8 cellular contexts compared by ENCODE assay signal in the genomic region with DNA sequence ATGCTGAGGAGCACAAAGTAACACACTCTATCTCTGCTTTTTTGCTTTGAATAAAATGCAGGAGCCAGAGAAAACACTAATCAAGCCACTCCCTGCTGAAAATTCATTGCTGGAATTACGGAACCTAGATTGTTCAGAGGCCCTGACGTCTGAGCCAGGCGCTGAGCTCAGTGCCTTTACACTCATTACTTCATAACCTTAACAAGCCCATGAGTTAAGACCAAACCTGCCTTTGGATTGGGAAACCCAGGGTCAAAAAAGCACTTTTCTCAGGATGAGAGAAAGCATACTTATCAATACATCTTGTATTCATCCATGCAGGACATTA. TPM values are rescaled to one million over a fixed set of nuclear protein-coding genes. Genes with fewer than 3 reads are reported as not detected.
DNase-seq lines count a peak whose midpoint lies in the region; ATAC-seq and TF ChIP-seq lines count a peak whose summit lies in the region.

No MANE protein-coding gene starts in this region.

- no peaks in the 10 kb centered on the region for H3K27me3 Mint-ChIP-seq in activated T-cell treated with anti-CD3 and anti-CD28 coated beads, Interleukin-2, amount 50 U/mL, for 72 hours (ENCODE audit: low read depth)
- H3K27me3 Mint-ChIP-seq in neural crest cell (ENCODE audit: low read depth): peaks cover 3% of the 10 kb centered on the region

- H3K36me3 Mint-ChIP-seq in activated T-cell treated with anti-CD3 and anti-CD28 coated beads, Interleukin-2, amount 50 U/mL, for 72 hours (ENCODE audit: insufficient read depth in 2 of 2): peaks cover 0 to 1% of the 10 kb centered on the region in 2 donors
- H3K36me3 Mint-ChIP-seq in neural crest cell (ENCODE audit: low read depth): no peaks in the 10 kb centered on the region

- in situ Hi-C loops in ACHN (cut with HindIII; ENCODE audit: low pct_ligation_motif_present, low pct_unique_long_range_greater_than_20kb, low sequenced_read_pairs): no loop called here

- H3K27ac ChIP-seq in SJSA1 (peak overlapping the region; percentile 87), esophagus muscularis mucosa (replicated peaks in 1 of 4) (peak overlapping the region; percentile 93 to 96 (median 93))

- peak overlapping the region; percentile 89 to 95 for H3K4me3 Mint-ChIP-seq in activated T-cell treated with anti-CD3 and anti-CD28 coated beads, Interleukin-2, amount 50 U/mL, for 72 hours
- H3K4me3 Mint-ChIP-seq in neural crest cell: peak overlapping the region; percentile 96

- no peak for TF ChIP-seq CTCF in esophagus muscularis mucosa (IDR thresholded peaks at IDR 0.05)
- TF ChIP-seq CTCF in neural crest cell (conservative IDR thresholded peaks at IDR 0.05): no peak

- H3K9me3 ChIP-seq in SJSA1 (replicated peaks) (no peaks in the 10 kb centered on the region), esophagus muscularis mucosa (no peaks in the 10 kb centered on the region)

- peaks cover 33% of the 10 kb centered on the region for H3K4me1 Mint-ChIP-seq in activated T-cell treated with anti-CD3 and anti-CD28 coated beads, Interleukin-2, amount 50 U/mL, for 72 hours (ENCODE audit: low read depth)
- peaks cover 27% of the 10 kb centered on the region for H3K4me1 Mint-ChIP-seq in neural crest cell

- intact Hi-C loops in esophagus muscularis mucosa (cut with DNase I): loop anchor here (5.0 kb wide), 1 partner anchor 85 kb away; a partner anchor contains a TSS

- no peak for TF ChIP-seq EP300 in esophagus muscularis mucosa (IDR thresholded peaks at IDR 0.05)

- no peak for TF ChIP-seq POLR2A in esophagus muscularis mucosa (IDR thresholded peaks at IDR 0.05; ENCODE audit: low read depth)

- H3K36me3 ChIP-seq in SJSA1 (no peaks in the 10 kb centered on the region; the same call in 1 of the 2 replicates), esophagus muscularis mucosa (no peaks in the 10 kb centered on the region)

- no peaks in the 10 kb centered on the region for H3K9me3 Mint-ChIP-seq in activated T-cell treated with anti-CD3 and anti-CD28 coated beads, Interleukin-2, amount 50 U/mL, for 72 hours
- H3K9me3 Mint-ChIP-seq in neural crest cell: no peaks in the 10 kb centered on the region

- H3K27me3 ChIP-seq in SJSA1 (replicated peaks) (no peaks in the 10 kb centered on the region), esophagus muscularis mucosa (no peaks in the 10 kb centered on the region)

- peak; percentile 26 to 28 for ATAC-seq in activated T-cell treated with anti-CD3 and anti-CD28 coated beads, Interleukin-2, amount 50 U/mL, for 72 hours (replicated peaks in 1 of 2)
- peak; percentile 17 for ATAC-seq in HG03025 (IDR thresholded peaks at IDR 0.05; ENCODE audit: low FRiP score, unreplicated experiment)

- peak overlapping the region; percentile 82 for H3K4me3 ChIP-seq in SJSA1
- peak overlapping the region; percentile 68 to 79 (median 72) for H3K4me3 ChIP-seq in esophagus muscularis mucosa

- WGBS in esophagus muscularis mucosa: 8% methylated on average over 3 of the region's 3 CpGs

- DNase-seq in activated T-cell treated with anti-CD3 and anti-CD28 coated beads, Interleukin-2, amount 50 U/mL, for 72 hours: no peak
- no peak for DNase-seq in activated T-cell treated with anti-CD3 and anti-CD28 coated beads, Interleukin-2, amount 50 U/mL, for 1 hour
- DNase-seq in SJSA1 (ENCODE audit: low read depth in 1 of 2, low spot score in 2 of 2) (no peak), esophagus muscularis mucosa (ENCODE audit: extremely low spot score) (no peak), neural crest cell (ENCODE audit: low read depth, low spot score) (peak; percentile 3), ACHN (no peak), midbrain (lab: John Stamatoyannopoulos, UW) (no peak)

- H3K4me1 ChIP-seq in SJSA1 (replicated peaks): peaks cover 23% of the 10 kb centered on the region
- peaks cover 15 to 46% (median 37%) of the 10 kb centered on the region in 4 donors for H3K4me1 ChIP-seq in esophagus muscularis mucosa

- H3K27ac Mint-ChIP-seq in activated T-cell treated with anti-CD3 and anti-CD28 coated beads, Interleukin-2, amount 50 U/mL, for 72 hours: peak overlapping the region; percentile 97
- H3K27ac Mint-ChIP-seq in neural crest cell (ENCODE audit: unreplicated experiment): peak overlapping the region; percentile 97

RNA-seq across cellular contexts. Expression of a gene that starts 0.8 kb away (rescaled TPM):
- 10 to 100 TPM; 22.7 to 26.9 TPM for total RNA-seq in activated T-cell treated with anti-CD3 and anti-CD28 coated beads, Interleukin-2, amount 50 U/mL, for 72 hours
- 5.7 and 7.5 TPM in 2 replicates for total RNA-seq in SJSA1 (2014; rRNA removed; shearing (Covaris generic))
- total RNA-seq in esophagus muscularis mucosa (10 to 100 TPM in 2 of 4 donors, 1 to 10 TPM in 2; 4.0 to 19.5 (median 8.8) TPM), neural crest cell (33.8 and 34.4 TPM in 2 replicates)
